ENCODE assay signal across 10 cellular contexts in genomic region chr4:168221298-168221697, GRCh38.
A peak's percentile ranks its signal among the peaks of the same experiment; 100 is the strongest.
DNase-seq lines count a peak whose midpoint lies in the region; ATAC-seq and TF ChIP-seq lines count a peak whose summit lies in the region.
"Had no signal": no experiment of that assay in that cellular context is flagged by ENCODE, and none has a peak within 500 bp of the region (broad histone marks: within the 10 kb centered on the region; RNA-seq: fewer than 3 reads in every experiment).

No MANE protein-coding gene starts in this region.

- H3K27ac ChIP-seq in mammary epithelial cell (ENCODE audit: insufficient read depth, low read depth, low read length) (no peak overlapping the region), osteoblast (ENCODE audit: low read depth, low read length) (peak overlapping the region; percentile 58)

- CTCF ChIA-PET in mammary epithelial cell (lab: Charles Lee; ENCODE audit: low non-redundant PET) = no interaction called here

- intact Hi-C loops in mammary epithelial cell (cut with micrococcal nuclease) = no loop called here

- no peaks in the 10 kb centered on the region for H3K27me3 ChIP-seq in mammary epithelial cell (ENCODE audit: insufficient read depth, low read length)
- H3K27me3 ChIP-seq in osteoblast (ENCODE audit: insufficient read depth, low read length) = no peaks in the 10 kb centered on the region

- peak overlapping the region; percentile 4 for H3K4me2 ChIP-seq in mammary epithelial cell (ENCODE audit: insufficient read depth, low read depth, low read length)
- peak overlapping the region; percentile 7 for H3K4me2 ChIP-seq in osteoblast (ENCODE audit: insufficient read depth, low read length)

- H3K9ac ChIP-seq in mammary epithelial cell (ENCODE audit: insufficient read depth, low read length) = no peak overlapping the region

- no peak overlapping the region for H3K27ac Mint-ChIP-seq in activated naive CD8-positive, alpha-beta T cell treated with anti-CD3 and anti-CD28 coated beads for 36 hours
- peak overlapping the region in 1 of 6 donors; percentile 14 for H3K27ac Mint-ChIP-seq in immature natural killer cell
- H3K27ac Mint-ChIP-seq: activated CD4-positive, alpha-beta T cell treated with anti-CD3 and anti-CD28 coated beads, Interleukin-2, amount 10 ng/mL, durations not matched to agents 7 days and 5 days had no signal

- in situ Hi-C loops in mammary epithelial cell (cut with MboI; ENCODE audit: low sequenced_read_pairs in 2 of 2) (no loop called here), GM13977 (cut with MboI; ENCODE audit: low pct_unique_long_range_greater_than_20kb, low sequenced_read_pairs, unreplicated experiment) (no loop called here)

- H4K20me1 ChIP-seq in mammary epithelial cell (ENCODE audit: insufficient read depth, low read length) = no peaks in the 10 kb centered on the region
- H4K20me1 ChIP-seq in osteoblast (ENCODE audit: insufficient read depth, low read length) = no peaks in the 10 kb centered on the region

- TF ChIP-seq CTCF in mammary epithelial cell (conservative IDR thresholded peaks at IDR 0.05 in 1 of 2, IDR thresholded peaks at IDR 0.05 in 1 of 2; ENCODE audit: extremely low read depth in 1 of 2, insufficient read depth in 1 of 2, low read depth in 1 of 2, low read length in 2 of 2) (no peak), osteoblast (IDR thresholded peaks at IDR 0.05; ENCODE audit: extremely low read depth, low read depth, low read length) (no peak), GM13977 (IDR thresholded peaks at IDR 0.05; ENCODE audit: extremely low read depth, insufficient read depth, missing control alignments) (no peak)

- no peak for ATAC-seq in activated T-cell treated with anti-CD3 and anti-CD28 coated beads, Interleukin-2, amount 50 U/mL, for 4 hours

- H3K36me3 Mint-ChIP-seq in activated naive CD8-positive, alpha-beta T cell treated with anti-CD3 and anti-CD28 coated beads for 36 hours = peaks cover 41% of the 10 kb centered on the region
- H3K36me3 Mint-ChIP-seq in immature natural killer cell = peaks cover 45 to 69% (median 63%) of the 10 kb centered on the region in 3 donors
- peaks cover 65% of the 10 kb centered on the region for H3K36me3 Mint-ChIP-seq in activated T-cell treated with anti-CD3 and anti-CD28 coated beads, Interleukin-2, amount 50 U/mL, for 4 hours (ENCODE audit: insufficient read depth)

- BruUV-seq in mammary epithelial cell (replicated peaks; lab: Mats Ljungman, UMichigan) = no TSS peak

- H3K27me3 Mint-ChIP-seq in activated naive CD8-positive, alpha-beta T cell treated with anti-CD3 and anti-CD28 coated beads for 36 hours = no peaks in the 10 kb centered on the region
- peaks cover 0 to 2% (median 1%) of the 10 kb centered on the region in 3 donors for H3K27me3 Mint-ChIP-seq in immature natural killer cell (ENCODE audit: low read depth in 3 of 3)
- H3K27me3 Mint-ChIP-seq in activated T-cell treated with anti-CD3 and anti-CD28 coated beads, Interleukin-2, amount 50 U/mL, for 4 hours (ENCODE audit: low read depth) = no peaks in the 10 kb centered on the region
- H3K27me3 Mint-ChIP-seq: activated CD4-positive, alpha-beta T cell treated with anti-CD3 and anti-CD28 coated beads, Interleukin-2, amount 10 ng/mL, durations not matched to agents 7 days and 5 days had no signal

- peaks cover 4% of the 10 kb centered on the region for H3K9me3 Mint-ChIP-seq in activated naive CD8-positive, alpha-beta T cell treated with anti-CD3 and anti-CD28 coated beads for 36 hours
- no peaks in the 10 kb centered on the region for H3K9me3 Mint-ChIP-seq in immature natural killer cell
- H3K9me3 Mint-ChIP-seq in activated T-cell treated with anti-CD3 and anti-CD28 coated beads, Interleukin-2, amount 50 U/mL, for 4 hours = peaks cover 6% of the 10 kb centered on the region

- H3K4me3 ChIP-seq in mammary epithelial cell (replicated peaks in 1 of 3; ENCODE audit: insufficient read depth in 1 of 3, low read depth in 2 of 3, low read length in 3 of 3) = no peak overlapping the region
- H3K4me3 ChIP-seq in osteoblast (ENCODE audit: insufficient read depth, low read length) = no peak overlapping the region

- H3K4me1 Mint-ChIP-seq in activated naive CD8-positive, alpha-beta T cell treated with anti-CD3 and anti-CD28 coated beads for 36 hours = no peaks in the 10 kb centered on the region
- H3K4me1 Mint-ChIP-seq in immature natural killer cell = no peaks in the 10 kb centered on the region
- H3K4me1 Mint-ChIP-seq in activated T-cell treated with anti-CD3 and anti-CD28 coated beads, Interleukin-2, amount 50 U/mL, for 4 hours (ENCODE audit: low read depth) = peaks cover 9% of the 10 kb centered on the region

- dilution Hi-C loops in mammary epithelial cell (cut with HindIII; ENCODE audit: low sequenced_read_pairs) = no loop called here

- WGBS in mammary epithelial cell (ENCODE audit: low coverage, missing lambda C conversion rate) = 0% methylated on average over 2 of the region's 2 CpGs

- H3K9me3 ChIP-seq in mammary epithelial cell (replicated peaks; ENCODE audit: insufficient read depth, low read length) (no peaks in the 10 kb centered on the region), osteoblast (ENCODE audit: low read depth, low read length) (no peaks in the 10 kb centered on the region)

- peak; percentile 76 for DNase-seq in EH (ENCODE audit: low read depth)
- DNase-seq in NCI-H1092 treated with DMSO at 0.1 percent for 48 hours (lab: John Stamatoyannopoulos, UW) = peak; percentile 36
- peak; percentile 64 for DNase-seq in mammary epithelial cell
- DNase-seq in osteoblast (ENCODE audit: insufficient read length, low spot score, missing footprints) = no peak
- DNase-seq in activated naive CD8-positive, alpha-beta T cell treated with anti-CD3 and anti-CD28 coated beads for 36 hours = no peak
- no peak for DNase-seq in immature natural killer cell
- DNase-seq in activated T-cell treated with anti-CD3 and anti-CD28 coated beads, Interleukin-2, amount 50 U/mL, for 4 hours = no peak
- DNase-seq in GM13977 (ENCODE audit: low spot score) = no peak
- DNase-seq: activated CD4-positive, alpha-beta T cell treated with anti-CD3 and anti-CD28 coated beads, Interleukin-2, amount 10 ng/mL, durations not matched to agents 7 days and 5 days; RPMI8226 had no signal

- no peaks in the 10 kb centered on the region for H3K79me2 ChIP-seq in mammary epithelial cell (ENCODE audit: insufficient read depth, low read length)
- H3K79me2 ChIP-seq in osteoblast (ENCODE audit: insufficient read depth, low read length) = no peaks in the 10 kb centered on the region

- no peak overlapping the region for H3K4me3 Mint-ChIP-seq in activated naive CD8-positive, alpha-beta T cell treated with anti-CD3 and anti-CD28 coated beads for 36 hours
- H3K4me3 Mint-ChIP-seq in immature natural killer cell = no peak overlapping the region
- no peak overlapping the region for H3K4me3 Mint-ChIP-seq in activated T-cell treated with anti-CD3 and anti-CD28 coated beads, Interleukin-2, amount 50 U/mL, for 4 hours
- H3K4me3 Mint-ChIP-seq: activated CD4-positive, alpha-beta T cell treated with anti-CD3 and anti-CD28 coated beads, Interleukin-2, amount 10 ng/mL, durations not matched to agents 7 days and 5 days had no signal

- H3K36me3 ChIP-seq in mammary epithelial cell (ENCODE audit: insufficient read depth, low read length) = no peaks in the 10 kb centered on the region
- no peaks in the 10 kb centered on the region for H3K36me3 ChIP-seq in osteoblast (ENCODE audit: insufficient read depth, low read length)

- H3K4me1 ChIP-seq in mammary epithelial cell (ENCODE audit: insufficient read depth, low read length) = peaks cover 13% of the 10 kb centered on the region
- peaks cover 21% of the 10 kb centered on the region for H3K4me1 ChIP-seq in osteoblast (ENCODE audit: insufficient read depth, low read length)

- no peak overlapping the region for H2AFZ ChIP-seq in mammary epithelial cell (ENCODE audit: low read depth, low read length)
- H2AFZ ChIP-seq in osteoblast (ENCODE audit: low read length) = no peak overlapping the region

Comparison
In these comparisons a context has a peak if more than half of its experiments do, and no peak if none do; other contexts are left out.
1. DNase-seq: peak in EH (single experiment), NCI-H1092 treated with DMSO at 0.1 percent for 48 hours (single experiment) and mammary epithelial cell (single experiment); none in osteoblast (single experiment), activated naive CD8-positive, alpha-beta T cell treated with anti-CD3 and anti-CD28 coated beads for 36 hours (single experiment), immature natural killer cell (0 of 3), activated T-cell treated with anti-CD3 and anti-CD28 coated beads, Interleukin-2, amount 50 U/mL, for 4 hours (single experiment) and GM13977 (single experiment).